ENCODE assay signal across 8 cellular contexts in the genomic region with DNA sequence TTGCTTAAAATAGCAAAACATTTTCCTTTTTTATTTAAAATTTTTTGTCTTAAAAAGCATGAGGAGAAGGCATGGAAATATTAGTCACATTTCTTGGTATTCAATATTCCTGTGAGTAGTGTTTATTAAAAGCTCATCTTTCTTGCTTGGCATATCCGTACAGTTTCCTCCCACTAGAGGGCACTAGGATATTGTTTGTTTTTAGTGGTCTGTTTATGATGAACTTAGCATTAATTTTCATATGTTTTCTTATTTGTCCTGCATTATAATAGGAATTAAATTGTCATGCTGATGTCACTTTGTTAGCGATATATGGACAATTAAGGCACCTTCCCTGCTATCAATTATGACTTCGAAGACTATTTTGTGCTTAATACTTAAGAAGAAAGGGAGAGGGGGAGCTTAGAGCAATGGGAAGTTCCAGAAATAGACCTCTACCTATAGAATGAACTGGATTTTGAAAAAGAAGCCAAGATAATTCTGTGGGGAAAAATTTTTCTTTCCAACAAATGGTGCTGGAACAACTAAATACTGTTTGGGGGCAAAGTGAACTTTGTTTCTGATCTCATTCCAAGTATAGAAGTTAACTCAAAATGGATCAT.
DNase-seq lines count a peak whose midpoint lies in the region; ATAC-seq and TF ChIP-seq lines count a peak whose summit lies in the region.

No MANE protein-coding gene starts in this region.

- no peaks in the 10 kb centered on the region for H3K9me3 Mint-ChIP-seq in activated CD4-positive, alpha-beta T cell treated with anti-CD3 and anti-CD28 coated beads, Interleukin-2, amount 10 ng/mL, durations not matched to agents 24 days and 14 days

- peak; percentile 76 for DNase-seq in activated CD4-positive, alpha-beta T cell treated with anti-CD3 and anti-CD28 coated beads, Interleukin-2, amount 10 ng/mL, durations not matched to agents 24 days and 14 days
- DNase-seq in activated CD4-positive, alpha-beta T cell treated with anti-CD3 and anti-CD28 coated beads for 48 hours, result no peak
- DNase-seq in LoVo (ENCODE audit: low spot score) (peak; percentile 75), fibroblast of pulmonary artery (ENCODE audit: low read depth) (peak; percentile 76), pons (ENCODE audit: low spot score) (peak; percentile 76)
- no peak for DNase-seq in activated CD8-positive, alpha-beta memory T cell treated with anti-CD3 and anti-CD28 coated beads, Interleukin-2, amount 50 U/mL, for 4 hours

- no peaks in the 10 kb centered on the region for H3K27me3 ChIP-seq in SU-DHL-6 (ENCODE audit: low read length)

- no peaks in the 10 kb centered on the region for H3K36me3 ChIP-seq in SU-DHL-6 (ENCODE audit: low read length)

- intact Hi-C loops in activated CD4-positive, alpha-beta T cell treated with anti-CD3 and anti-CD28 coated beads, Interleukin-2, amount 10 ng/mL, durations not matched to agents 24 days and 14 days (cut with micrococcal nuclease), result loop anchor here (1.0 to 5.0 kb wide), 3 partner anchors 129 to 292 kb away; a partner anchor contains a TSS

- H3K27ac ChIP-seq in SU-DHL-6 (ENCODE audit: low read depth, low read length), result no peak overlapping the region

- no peaks in the 10 kb centered on the region for H3K27me3 Mint-ChIP-seq in activated CD4-positive, alpha-beta T cell treated with anti-CD3 and anti-CD28 coated beads, Interleukin-2, amount 10 ng/mL, durations not matched to agents 24 days and 14 days

- TF ChIP-seq CTCF in SU-DHL-6 (IDR thresholded peaks at IDR 0.05; ENCODE audit: insufficient read depth, low read length, poor library complexity, severe bottlenecking) (peak; percentile 84), fibroblast of pulmonary artery (IDR thresholded peaks at IDR 0.05; ENCODE audit: low read length, missing control alignments) (peak; percentile 79)

- H3K4me3 Mint-ChIP-seq in activated CD4-positive, alpha-beta T cell treated with anti-CD3 and anti-CD28 coated beads, Interleukin-2, amount 10 ng/mL, durations not matched to agents 24 days and 14 days, result no peak overlapping the region

- no peak for ATAC-seq in HG03280 (IDR thresholded peaks at IDR 0.05; ENCODE audit: unreplicated experiment)

- H3K9me2 ChIP-seq in SU-DHL-6 (replicated peaks; ENCODE audit: insufficient read depth, low read length), result no peaks in the 10 kb centered on the region

- no peak overlapping the region for H3K9ac ChIP-seq in SU-DHL-6 (ENCODE audit: low read length)

- no peak overlapping the region for H3K27ac Mint-ChIP-seq in activated CD4-positive, alpha-beta T cell treated with anti-CD3 and anti-CD28 coated beads, Interleukin-2, amount 10 ng/mL, durations not matched to agents 24 days and 14 days

- H3K4me2 ChIP-seq in SU-DHL-6 (ENCODE audit: low read depth, low read length, poor library complexity, severe bottlenecking), result no peak overlapping the region

- H3K4me1 Mint-ChIP-seq in activated CD4-positive, alpha-beta T cell treated with anti-CD3 and anti-CD28 coated beads, Interleukin-2, amount 10 ng/mL, durations not matched to agents 24 days and 14 days, result peaks cover 37% of the 10 kb centered on the region

- peaks cover 2% of the 10 kb centered on the region for H3K36me3 Mint-ChIP-seq in activated CD4-positive, alpha-beta T cell treated with anti-CD3 and anti-CD28 coated beads, Interleukin-2, amount 10 ng/mL, durations not matched to agents 24 days and 14 days (ENCODE audit: low read depth)

- H3K79me2 ChIP-seq in SU-DHL-6 (ENCODE audit: insufficient read depth, low read length), result no peaks in the 10 kb centered on the region

- H3K4me3 ChIP-seq in SU-DHL-6 (ENCODE audit: insufficient read depth, low read length, poor library complexity, severe bottlenecking) (no peak overlapping the region), fibroblast of pulmonary artery (replicated peaks; ENCODE audit: low read depth, low read length) (no peak overlapping the region)

- H4K20me1 ChIP-seq in SU-DHL-6 (ENCODE audit: low read depth, low read length), result peaks cover 4% of the 10 kb centered on the region; the same call in 1 of the 2 replicates

- no peaks in the 10 kb centered on the region for H3K9me3 ChIP-seq in SU-DHL-6 (ENCODE audit: insufficient read depth, low read length)

- no peaks in the 10 kb centered on the region for H3F3A ChIP-seq in SU-DHL-6 (ENCODE audit: insufficient read depth)

- H2AFZ ChIP-seq in SU-DHL-6 (ENCODE audit: low read depth, low read length, severe bottlenecking), result no peak overlapping the region

Comparison
In these comparisons a context has a peak if more than half of its experiments do, and no peak if none do; other contexts are left out.
1. DNase-seq: peak in activated CD4-positive, alpha-beta T cell treated with anti-CD3 and anti-CD28 coated beads, Interleukin-2, amount 10 ng/mL, durations not matched to agents 24 days and 14 days (single experiment), LoVo (single experiment), fibroblast of pulmonary artery (single experiment) and pons (single experiment); none in activated CD4-positive, alpha-beta T cell treated with anti-CD3 and anti-CD28 coated beads for 48 hours (single experiment) and activated CD8-positive, alpha-beta memory T cell treated with anti-CD3 and anti-CD28 coated beads, Interleukin-2, amount 50 U/mL, for 4 hours (single experiment).